ENCODE assay signal across 1 cellular context in genomic region chr9:135253305-135254004, GRCh38.
TF ChIP-seq lines count a peak whose summit lies in the region.

No MANE protein-coding gene starts in this region.

TF ChIP-seq in WTC11, 78 proteins besides CTCF, POLR2A, EP300 and RAD21 (continued from another document):
- TF ChIP-seq, protein P1, sequence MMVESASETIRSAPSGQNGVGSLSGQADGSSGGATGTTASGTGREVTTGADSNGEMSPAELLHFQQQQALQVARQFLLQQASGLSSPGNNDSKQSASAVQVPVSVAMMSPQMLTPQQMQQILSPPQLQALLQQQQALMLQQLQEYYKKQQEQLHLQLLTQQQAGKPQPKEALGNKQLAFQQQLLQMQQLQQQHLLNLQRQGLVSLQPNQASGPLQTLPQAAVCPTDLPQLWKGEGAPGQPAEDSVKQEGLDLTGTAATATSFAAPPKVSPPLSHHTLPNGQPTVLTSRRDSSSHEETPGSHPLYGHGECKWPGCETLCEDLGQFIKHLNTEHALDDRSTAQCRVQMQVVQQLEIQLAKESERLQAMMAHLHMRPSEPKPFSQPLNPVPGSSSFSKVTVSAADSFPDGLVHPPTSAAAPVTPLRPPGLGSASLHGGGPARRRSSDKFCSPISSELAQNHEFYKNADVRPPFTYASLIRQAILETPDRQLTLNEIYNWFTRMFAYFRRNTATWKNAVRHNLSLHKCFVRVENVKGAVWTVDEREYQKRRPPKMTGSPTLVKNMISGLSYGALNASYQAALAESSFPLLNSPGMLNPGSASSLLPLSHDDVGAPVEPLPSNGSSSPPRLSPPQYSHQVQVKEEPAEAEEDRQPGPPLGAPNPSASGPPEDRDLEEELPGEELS (CRISPR knock-in tag; IDR thresholded peaks at IDR 0.05), result peak; percentile 40; the same call in 1 of the 2 replicates
- TF ChIP-seq ZNF263 (CRISPR knock-in tag; IDR thresholded peaks at IDR 0.05; ENCODE audit: low read depth) (peak; percentile 72; the same call in 1 of the 2 replicates), MAX (CRISPR knock-in tag; IDR thresholded peaks at IDR 0.05) (peak; percentile 74)
